In the genomic region with DNA sequence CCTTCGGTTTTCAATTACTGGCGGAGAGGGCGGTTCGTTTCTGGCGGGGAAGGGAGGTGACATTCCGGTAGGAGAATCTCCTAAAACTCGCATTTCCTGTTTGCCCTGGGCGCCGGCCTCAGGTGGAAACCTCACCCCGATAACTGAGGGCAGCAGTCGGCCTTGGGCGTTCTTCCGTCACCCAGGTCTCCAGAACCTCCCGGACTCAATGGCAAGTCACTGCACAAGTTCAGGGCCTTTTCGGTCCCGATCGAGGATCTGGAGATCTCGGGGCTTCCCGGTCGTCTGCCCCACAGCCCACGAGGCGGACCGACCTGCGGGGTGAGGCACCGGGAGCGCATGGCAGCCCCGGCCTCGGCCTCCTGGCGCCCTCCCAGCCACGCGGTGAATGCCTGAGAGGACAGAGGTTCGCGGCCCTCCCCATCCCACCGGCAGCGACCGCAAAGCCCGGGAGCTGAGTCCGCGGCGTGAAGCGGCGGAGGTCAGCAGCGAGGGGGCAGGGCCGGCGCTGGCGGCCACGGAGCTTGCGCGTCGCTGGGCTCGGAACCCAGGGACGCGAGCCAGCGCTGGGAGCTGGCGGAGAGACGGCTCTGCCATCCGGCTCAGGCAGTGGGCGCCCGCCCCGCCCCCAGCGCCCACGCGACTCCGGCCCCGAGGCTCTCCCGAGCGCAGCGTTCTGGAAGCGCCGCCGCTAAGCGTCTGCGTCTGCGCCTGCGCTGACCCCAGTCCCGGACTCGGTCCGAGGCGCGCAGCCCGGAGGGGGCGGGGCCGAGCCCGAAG, we compare ENCODE assay signal across 8 cellular contexts. TPM values are rescaled to one million over a fixed set of nuclear protein-coding genes. Genes with fewer than 3 reads are reported as not detected.
DNase-seq lines count a peak whose midpoint lies in the region; ATAC-seq and TF ChIP-seq lines count a peak whose summit lies in the region.

No MANE protein-coding gene starts in this region.

- DNase-seq in NCI-H128 (lab: John Stamatoyannopoulos, UW; ENCODE audit: unreplicated experiment) (peak; percentile 52), T-cell (peak; percentile 28 to 88 (median 56)), amniotic epithelial cell (ENCODE audit: low read depth) (peak; percentile 86), left ventricle myocardium inferior (peak; percentile 91), progenitor cell of endocrine pancreas (ENCODE audit: low spot score, unreplicated experiment) (peak; percentile 97), upper lobe of right lung (peak; percentile 97)

- H3K36me3 Mint-ChIP-seq in T-cell (no peaks in the 10 kb centered on the region), progenitor cell of endocrine pancreas (ENCODE audit: insufficient read depth) (no peaks in the 10 kb centered on the region)

- H3K4me1 Mint-ChIP-seq in T-cell (peaks cover 6 to 11% (median 6%) of the 10 kb centered on the region in 3 donors), progenitor cell of endocrine pancreas (ENCODE audit: low read depth) (peaks cover 3% of the 10 kb centered on the region)

- H3K4me1 ChIP-seq in left ventricle myocardium inferior (peaks cover 14% of the 10 kb centered on the region), upper lobe of right lung (peaks cover 11% of the 10 kb centered on the region)

- intact Hi-C loops in left ventricle myocardium inferior (cut with micrococcal nuclease) (no loop called here), upper lobe of right lung (cut with DNase I) (no loop called here)

- CTCF ChIA-PET in T-cell (lab: Charles Lee): interaction anchor here in 1 of 2 donors (0.6 kb wide), 1 partner anchor 10 kb away, joined by 4 read pairs; no protein-coding TSS in a partner anchor

- H3K4me3 ChIP-seq in GM12875 (ENCODE audit: low read depth, low read length) (peak overlapping the region; percentile 60), left ventricle myocardium inferior (peak overlapping the region; percentile 90), upper lobe of right lung (peak overlapping the region; percentile 68)

- H3K9me3 Mint-ChIP-seq in T-cell (no peaks in the 10 kb centered on the region), progenitor cell of endocrine pancreas (ENCODE audit: low read depth) (no peaks in the 10 kb centered on the region)

- POLR2A ChIA-PET in T-cell (lab: Charles Lee): interaction anchor here (0.6 kb wide), 2 partner anchors 18 to 74 kb away, joined by 3 read pairs; no protein-coding TSS in a partner anchor

- no peak for TF ChIP-seq CTCF in GM12875 (IDR thresholded peaks at IDR 0.05; ENCODE audit: borderline replicate concordance, insufficient read depth, low read depth, low read length)
- peak; percentile 40 for TF ChIP-seq CTCF in left ventricle myocardium inferior (IDR thresholded peaks at IDR 0.05; ENCODE audit: borderline replicate concordance)
- no peak for TF ChIP-seq CTCF in progenitor cell of endocrine pancreas (IDR thresholded peaks at IDR 0.05; ENCODE audit: unreplicated experiment)
- no peak for TF ChIP-seq CTCF in upper lobe of right lung (IDR thresholded peaks at IDR 0.05)

- H3K27me3 Mint-ChIP-seq in T-cell (peaks cover 0 to 2% of the 10 kb centered on the region in 2 donors), progenitor cell of endocrine pancreas (peaks cover 12% of the 10 kb centered on the region)

- H3K4me3 Mint-ChIP-seq in T-cell (peak overlapping the region; percentile 72 to 81 (median 75)), progenitor cell of endocrine pancreas (ENCODE audit: low read depth) (peak overlapping the region; percentile 78)

- H3K9me3 ChIP-seq in left ventricle myocardium inferior (replicated peaks) (no peaks in the 10 kb centered on the region), upper lobe of right lung (no peaks in the 10 kb centered on the region)

- ATAC-seq in HG02642 (IDR thresholded peaks at IDR 0.05; ENCODE audit: poor library complexity, unreplicated experiment) (peak; percentile 92), T-cell (replicated peaks in 1 of 4) (peak; percentile 86 to 94 (median 90)), upper lobe of right lung (peak; percentile 96)

- peak overlapping the region; percentile 98 for H3K27ac ChIP-seq in left ventricle myocardium inferior (replicated peaks)
- H3K27ac ChIP-seq in upper lobe of right lung: peak overlapping the region; percentile 93

- peaks cover 2% of the 10 kb centered on the region for H3K36me3 ChIP-seq in left ventricle myocardium inferior
- H3K36me3 ChIP-seq in upper lobe of right lung: no peaks in the 10 kb centered on the region

- H3K27ac Mint-ChIP-seq in T-cell: no peak overlapping the region
- H3K27ac Mint-ChIP-seq in progenitor cell of endocrine pancreas: peak overlapping the region; percentile 93

- no peaks in the 10 kb centered on the region for H3K27me3 ChIP-seq in left ventricle myocardium inferior (ENCODE audit: low read depth)
- no peaks in the 10 kb centered on the region for H3K27me3 ChIP-seq in upper lobe of right lung

RNA-seq across cellular contexts. Expression of a gene that starts 58.4 kb away (rescaled TPM):
- under 1 TPM in 1 of 5 donors, not detected in 4; 0.06 TPM for total RNA-seq in T-cell
- 445 TPM for total RNA-seq in left ventricle myocardium inferior
- total RNA-seq in progenitor cell of endocrine pancreas: 0.09 TPM in 1 of 2 replicates, not detected in the other
- 0.64 TPM for total RNA-seq in upper lobe of right lung

Comparison
In these comparisons a context has a peak if more than half of its experiments do, and no peak if none do; other contexts are left out.
1. Peak in every context shown above with its lines: DNase-seq, ATAC-seq, H3K4me3 ChIP-seq and H3K27ac ChIP-seq.
2. RNA of a gene that starts 58.4 kb away (total RNA-seq): 445 TPM in left ventricle myocardium inferior (single experiment); 0.64 TPM in upper lobe of right lung (single experiment), 0.06 TPM in T-cell and 0.09 TPM in progenitor cell of endocrine pancreas; every median in the first group is over 100 times any median in the second.